In the genomic region with DNA sequence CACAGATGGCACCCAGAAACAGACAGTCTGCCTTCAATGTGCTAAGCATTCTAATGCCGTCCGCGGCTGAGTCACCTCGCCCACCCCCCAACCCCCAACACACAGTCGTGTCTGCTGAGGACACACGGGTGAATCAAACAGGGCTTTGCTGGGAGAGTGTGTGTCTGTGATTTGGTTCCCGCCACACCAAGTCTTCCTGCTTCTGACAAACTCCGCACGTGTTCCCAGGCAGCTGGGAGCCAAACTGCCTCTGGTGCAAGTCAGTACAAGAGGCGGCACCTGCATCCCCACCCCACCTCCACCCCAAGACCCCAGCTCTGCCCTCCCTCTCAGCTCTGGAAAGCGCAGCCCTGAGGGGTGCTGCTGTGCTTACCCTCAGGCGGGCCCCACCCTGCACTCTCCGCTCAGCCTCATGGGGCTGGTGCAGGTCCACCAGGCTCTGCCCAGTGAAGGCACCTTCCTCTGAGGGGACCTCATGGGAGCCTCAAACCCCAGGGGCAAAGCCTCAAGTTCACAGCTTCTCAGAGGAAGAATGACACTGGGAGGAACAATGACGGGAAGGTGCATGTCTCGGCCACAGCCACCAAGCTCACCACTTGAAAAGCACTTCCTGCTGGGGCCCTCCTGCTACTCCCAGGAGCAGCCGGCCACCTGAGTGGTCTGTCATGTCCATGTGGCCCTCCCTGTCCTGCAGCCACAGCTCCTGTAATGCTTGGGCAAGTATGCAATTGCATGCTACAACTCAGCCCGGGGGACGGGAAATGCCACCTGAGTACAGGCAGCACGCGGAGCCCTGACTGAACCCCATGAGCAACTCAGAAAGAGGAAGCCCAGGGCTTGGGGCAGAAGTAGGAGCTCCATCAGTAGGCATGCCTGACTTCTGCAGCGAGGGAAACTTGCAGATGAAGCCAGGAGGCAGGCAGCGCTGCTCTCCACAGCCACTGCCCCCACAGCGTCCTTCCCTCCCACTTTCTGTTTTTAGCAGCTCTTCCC, we compare ENCODE assay signal across 8 cellular contexts. TPM values are rescaled to one million over a fixed set of nuclear protein-coding genes. Genes with fewer than 3 reads are reported as not detected.
A peak's percentile ranks its signal among the peaks of the same experiment; 100 is the strongest.
DNase-seq lines count a peak whose midpoint lies in the region; ATAC-seq and TF ChIP-seq lines count a peak whose summit lies in the region.

No MANE protein-coding gene starts in this region.

- intact Hi-C loops in Right ventricle myocardium inferior (cut with DNase I), result no loop called here

- H3K4me3 ChIP-seq in right atrium auricular region (peak overlapping the region in 1 of 2 donors; percentile 22), mucosa of stomach (ENCODE audit: low read length) (no peak overlapping the region), upper lobe of left lung (peak overlapping the region in 2 of 4 donors; percentile 9 to 22)

- no peak for TF ChIP-seq CTCF in right atrium auricular region (IDR thresholded peaks at IDR 0.05)
- TF ChIP-seq CTCF in VCaP (conservative IDR thresholded peaks at IDR 0.05), result no peak
- TF ChIP-seq CTCF in upper lobe of left lung (IDR thresholded peaks at IDR 0.05), result no peak

- 41 to 49% methylated on average over 11 to 23 of the region's 23 CpGs for WGBS in upper lobe of left lung, 2 donors

- ATAC-seq in Right ventricle myocardium inferior (peak; percentile 21), upper lobe of left lung (ENCODE audit: low FRiP score in 2 of 2) (peak; percentile 45 to 58), HG02870 (IDR thresholded peaks at IDR 0.05; ENCODE audit: unreplicated experiment) (no peak), HG03442 (IDR thresholded peaks at IDR 0.05; ENCODE audit: unreplicated experiment) (no peak)

- H3K9me3 ChIP-seq in right atrium auricular region (no peaks in the 10 kb centered on the region), mucosa of stomach (ENCODE audit: control insufficient read depth, low read length) (no peaks in the 10 kb centered on the region), upper lobe of left lung (no peaks in the 10 kb centered on the region)

- H3K36me3 ChIP-seq in right atrium auricular region (no peaks in the 10 kb centered on the region), mucosa of stomach (ENCODE audit: control insufficient read depth, insufficient read depth, low read length) (no peaks in the 10 kb centered on the region), upper lobe of left lung (no peaks in the 10 kb centered on the region)

- TF ChIP-seq EP300 in upper lobe of left lung (IDR thresholded peaks at IDR 0.05), result no peak

- TF ChIP-seq POLR2A in upper lobe of left lung (IDR thresholded peaks at IDR 0.05), result no peak

- H3K4me1 ChIP-seq in right atrium auricular region (peaks cover 0 to 96% of the 10 kb centered on the region in 2 donors), mucosa of stomach (ENCODE audit: control insufficient read depth, insufficient read depth, low read length) (peaks cover 74% of the 10 kb centered on the region), upper lobe of left lung (peaks cover 66 to 90% (median 82%) of the 10 kb centered on the region in 4 donors)

- peak overlapping the region; percentile 6 for H3K9ac ChIP-seq in mucosa of stomach (ENCODE audit: low read length)

- H3K27me3 ChIP-seq in right atrium auricular region (no peaks in the 10 kb centered on the region), mucosa of stomach (ENCODE audit: control insufficient read depth, insufficient read depth, low read length) (no peaks in the 10 kb centered on the region), upper lobe of left lung (no peaks in the 10 kb centered on the region)

- DNase-seq in Right ventricle myocardium inferior (ENCODE audit: missing footprints) (peak; percentile 73), right atrium auricular region (ENCODE audit: low spot score) (no peak), upper lobe of left lung (peak in 1 of 2 donors; percentile 81)
- DNase-seq in central memory CD4-positive, alpha-beta T cell, result peak; percentile 58

- H3K27ac ChIP-seq in right atrium auricular region, result peak overlapping the region in 1 of 2 donors; percentile 61
- peak overlapping the region; percentile 27 for H3K27ac ChIP-seq in VCaP
- H3K27ac ChIP-seq in upper lobe of left lung, result peak overlapping the region; percentile 61 to 78 (median 72)

RNA-seq across cellular contexts. Expression of a gene that starts 15.1 kb away (rescaled TPM):
- 23.5 TPM for total RNA-seq in Right ventricle myocardium inferior
- 10 to 100 TPM; 27.5 to 34.9 TPM for total RNA-seq in right atrium auricular region
- total RNA-seq in upper lobe of left lung, result 10 to 100 TPM; 48.5 to 60.8 (median 53.2) TPM

RNA-seq across cellular contexts. Expression of a gene that starts 40.7 kb away (rescaled TPM):
- total RNA-seq in Right ventricle myocardium inferior, result 6.1 TPM
- total RNA-seq in right atrium auricular region, result 1 to 10 TPM; 5.2 to 5.9 TPM
- 10 to 100 TPM; 12.6 to 26.5 (median 13.8) TPM for total RNA-seq in upper lobe of left lung

RNA-seq across cellular contexts. Expression of a gene that starts 45.1 kb away (rescaled TPM):
- total RNA-seq in Right ventricle myocardium inferior (17.3 TPM), right atrium auricular region (1 to 10 TPM; 4.3 to 8.0 TPM), upper lobe of left lung (10 to 100 TPM; 10.8 to 38.6 (median 22.0) TPM)

Comparison
In these comparisons a context has a peak if more than half of its experiments do, and no peak if none do; other contexts are left out.
1. ATAC-seq: peak in Right ventricle myocardium inferior (single experiment) and upper lobe of left lung (2 of 2); none in HG02870 (single experiment) and HG03442 (single experiment).